In the genomic region with DNA sequence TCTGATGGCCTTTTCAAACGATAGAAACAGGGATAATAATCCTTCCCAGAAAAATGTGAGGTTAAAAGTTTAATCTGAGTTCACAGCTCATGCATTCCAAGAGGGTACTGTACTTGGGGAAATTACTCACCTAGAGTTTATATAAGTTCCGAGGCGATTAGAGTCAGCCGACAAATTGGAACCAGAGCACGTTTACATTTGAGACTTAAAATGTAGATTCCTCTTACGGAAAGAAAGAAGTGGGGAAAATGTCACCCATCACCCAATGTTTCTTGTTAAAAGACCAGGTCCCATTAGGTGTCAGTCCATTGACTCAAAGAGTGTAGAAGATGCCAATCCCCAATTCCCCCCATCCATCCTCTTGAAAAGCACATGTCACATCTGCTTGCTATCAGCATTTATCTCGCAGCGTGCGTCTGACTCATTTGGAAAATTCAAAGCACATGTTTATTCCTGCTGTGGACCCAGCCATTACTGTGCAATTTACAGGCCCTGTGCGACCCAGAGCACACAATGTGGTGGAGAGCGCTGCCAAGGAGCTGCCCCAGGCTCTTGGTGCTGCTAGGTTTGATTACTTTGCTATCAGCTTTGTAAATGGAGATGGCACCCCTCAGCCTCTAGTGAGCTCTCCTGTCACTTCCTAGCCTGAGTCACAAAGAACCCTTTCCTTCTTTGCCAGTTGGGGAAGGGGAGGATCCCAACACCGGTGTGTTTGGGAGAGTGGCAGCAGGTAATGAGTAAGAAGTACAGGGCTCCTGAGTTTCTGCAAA, we compare ENCODE assay signal across 11 cellular contexts.
DNase-seq lines count a peak whose midpoint lies in the region; ATAC-seq and TF ChIP-seq lines count a peak whose summit lies in the region.
"Had no signal": no experiment of that assay in that cellular context is flagged by ENCODE, and none has a peak within 500 bp of the region (broad histone marks: within the 10 kb centered on the region; RNA-seq: fewer than 3 reads in every experiment).

No MANE protein-coding gene starts in this region.

- ATAC-seq in left cardiac atrium = peak; percentile 44 to 66
- no peak for ATAC-seq in GM19397 (IDR thresholded peaks at IDR 0.05; ENCODE audit: unreplicated experiment)
- ATAC-seq in GM21825 (IDR thresholded peaks at IDR 0.05; ENCODE audit: unreplicated experiment) = no peak
- ATAC-seq: effector memory CD8-positive, alpha-beta T cell; left lobe of liver had no signal

- DNase-seq in HFF-Myc (ENCODE audit: extremely low read depth, low read depth) (peak; percentile 98), adipocyte (ENCODE audit: low read depth) (peak; percentile 93), left cardiac atrium (peak; percentile 37), stromal cell of bone marrow (ENCODE audit: low read depth) (peak; percentile 72), NCI-H2107 (lab: John Stamatoyannopoulos, UW) (no peak), HUDEP-2 (lab: John Stamatoyannopoulos, UW; ENCODE audit: unreplicated experiment in 76 of 76) (no peak)
- DNase-seq: effector memory CD8-positive, alpha-beta T cell; stimulated activated CD4-positive, alpha-beta T cell treated with anti-CD3 and anti-CD28 coated beads, Interleukin-2, amount 100 ng/mL, for 48 hours had no signal

- peak overlapping the region; percentile 2 for H3K9ac ChIP-seq in adipocyte (ENCODE audit: low read length)

- H3K36me3 ChIP-seq in adipocyte (ENCODE audit: control insufficient read depth, insufficient read depth, low read length, severe bottlenecking) = no peaks in the 10 kb centered on the region

- no peaks in the 10 kb centered on the region for H3K9me3 ChIP-seq in adipocyte (ENCODE audit: control insufficient read depth, low read length)

- no peak for TF ChIP-seq CTCF in HFF-Myc (IDR thresholded peaks at IDR 0.05; ENCODE audit: low read depth, low read length, missing control alignments)

- H3K4me1 ChIP-seq in adipocyte (ENCODE audit: control insufficient read depth, insufficient read depth, low read length) = peaks cover 33% of the 10 kb centered on the region

- intact Hi-C loops in left cardiac atrium (cut with DNase I) = no loop called here

- H3K4me3 ChIP-seq in HFF-Myc (replicated peaks; ENCODE audit: low read depth, low read length) = no peak overlapping the region
- H3K4me3 ChIP-seq in adipocyte (ENCODE audit: low read length) = no peak overlapping the region

- H3K27me3 ChIP-seq in adipocyte (replicated peaks; ENCODE audit: control insufficient read depth, insufficient read depth, low read length) = no peaks in the 10 kb centered on the region

Comparison
In these comparisons a context has a peak if more than half of its experiments do, and no peak if none do; other contexts are left out.
1. DNase-seq: peak in HFF-Myc (single experiment), adipocyte (single experiment), left cardiac atrium (single experiment) and stromal cell of bone marrow (single experiment); none in NCI-H2107 (single experiment) and HUDEP-2 (0 of 76).
2. ATAC-seq: peak in left cardiac atrium (2 of 2); none in GM19397 (single experiment) and GM21825 (single experiment).